ENCODE assay signal across 1 cellular context in the genomic region with DNA sequence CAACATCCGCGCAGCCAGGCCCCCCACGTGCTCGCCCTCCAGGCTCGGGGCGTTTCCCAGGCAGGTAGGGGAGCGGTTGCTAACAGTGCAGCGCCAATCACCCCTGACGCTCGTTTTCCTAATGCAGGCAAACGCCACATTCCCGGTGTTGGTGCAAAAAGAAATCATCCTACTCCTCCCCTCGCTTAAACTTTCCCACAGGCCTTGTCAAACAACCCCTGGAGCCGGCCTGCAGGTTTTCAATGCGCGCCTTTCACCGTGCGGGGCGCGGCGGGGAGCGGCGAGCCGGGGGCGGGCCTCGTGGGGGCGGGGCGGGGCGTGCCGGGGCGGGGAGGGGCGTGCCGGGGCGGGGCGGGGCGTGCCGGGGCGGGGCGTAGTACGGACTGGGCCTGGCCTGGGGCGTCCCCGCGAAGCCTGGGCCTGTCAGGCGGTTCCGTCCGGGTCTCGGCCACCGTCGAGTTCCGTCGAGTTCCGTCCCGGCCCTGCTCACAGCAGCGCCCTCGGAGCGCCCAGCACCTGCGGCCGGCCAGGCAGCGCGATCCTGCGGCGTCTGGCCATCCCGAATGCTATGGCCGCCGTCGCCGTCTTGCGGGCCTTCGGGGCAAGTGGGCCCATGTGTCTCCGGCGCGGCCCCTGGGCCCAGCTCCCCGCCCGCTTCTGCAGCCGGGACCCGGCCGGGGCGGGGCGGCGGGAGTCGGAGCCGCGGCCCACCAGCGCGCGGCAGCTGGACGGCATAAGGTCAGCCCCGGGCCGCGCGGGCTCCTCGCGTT.
TF ChIP-seq lines count a peak whose summit lies in the region.

A gene with protein sequence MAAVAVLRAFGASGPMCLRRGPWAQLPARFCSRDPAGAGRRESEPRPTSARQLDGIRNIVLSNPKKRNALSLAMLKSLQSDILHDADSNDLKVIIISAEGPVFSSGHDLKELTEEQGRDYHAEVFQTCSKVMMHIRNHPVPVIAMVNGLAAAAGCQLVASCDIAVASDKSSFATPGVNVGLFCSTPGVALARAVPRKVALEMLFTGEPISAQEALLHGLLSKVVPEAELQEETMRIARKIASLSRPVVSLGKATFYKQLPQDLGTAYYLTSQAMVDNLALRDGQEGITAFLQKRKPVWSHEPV (plus strand): TSS at position 374 of the 770 bp plus-strand sequence. CDS start 195 bp downstream, at position 569.

TF ChIP-seq in WTC11, 78 proteins besides CTCF, POLR2A, EP300 and RAD21 (continued from another document and continues in another):
- 0 out of 2 replicates have a peak, but pooled peaks have one; percentile 49 for TF ChIP-seq ZNF232 (CRISPR knock-in tag; IDR thresholded peaks at IDR 0.05)
- no peak for TF ChIP-seq MLX (CRISPR knock-in tag; IDR thresholded peaks at IDR 0.05)
- TF ChIP-seq AR (CRISPR knock-in tag; IDR thresholded peaks at IDR 0.05): no peak
- no peak for TF ChIP-seq NFATC4 (CRISPR knock-in tag; IDR thresholded peaks at IDR 0.05)
- TF ChIP-seq CREB1 (CRISPR knock-in tag; IDR thresholded peaks at IDR 0.05): no peak
- no peak for TF ChIP-seq HMGA2 (CRISPR knock-in tag; IDR thresholded peaks at IDR 0.05)
- TF ChIP-seq ZNF532 (CRISPR knock-in tag; IDR thresholded peaks at IDR 0.05; ENCODE audit: borderline replicate concordance): no peak
- TF ChIP-seq ZSCAN18 (CRISPR knock-in tag; IDR thresholded peaks at IDR 0.05): no peak
- no peak for TF ChIP-seq JAZF1 (CRISPR knock-in tag; IDR thresholded peaks at IDR 0.05)
- no peak for TF ChIP-seq ZNF219 (CRISPR knock-in tag; IDR thresholded peaks at IDR 0.05; ENCODE audit: borderline replicate concordance)
- TF ChIP-seq, protein P1, sequence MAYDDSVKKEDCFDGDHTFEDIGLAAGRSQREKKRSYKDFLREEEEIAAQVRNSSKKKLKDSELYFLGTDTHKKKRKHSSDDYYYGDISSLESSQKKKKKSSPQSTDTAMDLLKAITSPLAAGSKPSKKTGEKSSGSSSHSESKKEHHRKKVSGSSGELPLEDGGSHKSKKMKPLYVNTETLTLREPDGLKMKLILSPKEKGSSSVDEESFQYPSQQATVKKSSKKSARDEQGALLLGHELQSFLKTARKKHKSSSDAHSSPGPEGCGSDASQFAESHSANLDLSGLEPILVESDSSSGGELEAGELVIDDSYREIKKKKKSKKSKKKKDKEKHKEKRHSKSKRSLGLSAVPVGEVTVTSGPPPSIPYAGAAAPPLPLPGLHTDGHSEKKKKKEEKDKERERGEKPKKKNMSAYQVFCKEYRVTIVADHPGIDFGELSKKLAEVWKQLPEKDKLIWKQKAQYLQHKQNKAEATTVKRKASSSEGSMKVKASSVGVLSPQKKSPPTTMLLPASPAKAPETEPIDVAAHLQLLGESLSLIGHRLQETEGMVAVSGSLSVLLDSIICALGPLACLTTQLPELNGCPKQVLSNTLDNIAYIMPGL (CRISPR knock-in tag; IDR thresholded peaks at IDR 0.05): no peak
- no peak for TF ChIP-seq SMAD4 (CRISPR knock-in tag; IDR thresholded peaks at IDR 0.05)
- TF ChIP-seq, protein P2, sequence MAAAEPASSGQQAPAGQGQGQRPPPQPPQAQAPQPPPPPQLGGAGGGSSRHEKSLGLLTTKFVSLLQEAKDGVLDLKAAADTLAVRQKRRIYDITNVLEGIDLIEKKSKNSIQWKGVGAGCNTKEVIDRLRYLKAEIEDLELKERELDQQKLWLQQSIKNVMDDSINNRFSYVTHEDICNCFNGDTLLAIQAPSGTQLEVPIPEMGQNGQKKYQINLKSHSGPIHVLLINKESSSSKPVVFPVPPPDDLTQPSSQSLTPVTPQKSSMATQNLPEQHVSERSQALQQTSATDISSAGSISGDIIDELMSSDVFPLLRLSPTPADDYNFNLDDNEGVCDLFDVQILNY (CRISPR knock-in tag; IDR thresholded peaks at IDR 0.05): 0 out of 2 replicates have a peak, but pooled peaks have one; percentile 25
- TF ChIP-seq, protein P3, sequence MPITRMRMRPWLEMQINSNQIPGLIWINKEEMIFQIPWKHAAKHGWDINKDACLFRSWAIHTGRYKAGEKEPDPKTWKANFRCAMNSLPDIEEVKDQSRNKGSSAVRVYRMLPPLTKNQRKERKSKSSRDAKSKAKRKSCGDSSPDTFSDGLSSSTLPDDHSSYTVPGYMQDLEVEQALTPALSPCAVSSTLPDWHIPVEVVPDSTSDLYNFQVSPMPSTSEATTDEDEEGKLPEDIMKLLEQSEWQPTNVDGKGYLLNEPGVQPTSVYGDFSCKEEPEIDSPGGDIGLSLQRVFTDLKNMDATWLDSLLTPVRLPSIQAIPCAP (CRISPR knock-in tag; IDR thresholded peaks at IDR 0.05): peak; percentile 72
- TF ChIP-seq ZNF416 (CRISPR knock-in tag; IDR thresholded peaks at IDR 0.05): no peak
- TF ChIP-seq TP53 (CRISPR knock-in tag; IDR thresholded peaks at IDR 0.05): 0 out of 2 replicates have a peak, but pooled peaks have one; percentile 61
- TF ChIP-seq IRF2 (CRISPR knock-in tag; IDR thresholded peaks at IDR 0.05; ENCODE audit: borderline replicate concordance, low read depth): no peak
- no peak for TF ChIP-seq GRHL2 (CRISPR knock-in tag; IDR thresholded peaks at IDR 0.05; ENCODE audit: insufficient replicate concordance, severe bottlenecking)
- TF ChIP-seq SOX15 (CRISPR knock-in tag; IDR thresholded peaks at IDR 0.05): no peak
- TF ChIP-seq, protein P4, sequence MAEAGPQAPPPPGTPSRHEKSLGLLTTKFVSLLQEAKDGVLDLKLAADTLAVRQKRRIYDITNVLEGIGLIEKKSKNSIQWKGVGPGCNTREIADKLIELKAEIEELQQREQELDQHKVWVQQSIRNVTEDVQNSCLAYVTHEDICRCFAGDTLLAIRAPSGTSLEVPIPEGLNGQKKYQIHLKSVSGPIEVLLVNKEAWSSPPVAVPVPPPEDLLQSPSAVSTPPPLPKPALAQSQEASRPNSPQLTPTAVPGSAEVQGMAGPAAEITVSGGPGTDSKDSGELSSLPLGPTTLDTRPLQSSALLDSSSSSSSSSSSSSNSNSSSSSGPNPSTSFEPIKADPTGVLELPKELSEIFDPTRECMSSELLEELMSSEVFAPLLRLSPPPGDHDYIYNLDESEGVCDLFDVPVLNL (CRISPR knock-in tag; IDR thresholded peaks at IDR 0.05; ENCODE audit: borderline replicate concordance, low read depth): no peak
- no peak for TF ChIP-seq ZNF396 (CRISPR knock-in tag; IDR thresholded peaks at IDR 0.05; ENCODE audit: borderline replicate concordance)
- no peak for TF ChIP-seq ATF6 (CRISPR knock-in tag; IDR thresholded peaks at IDR 0.05)
- TF ChIP-seq ETV6 (CRISPR knock-in tag; IDR thresholded peaks at IDR 0.05): peak; percentile 77; the same call in 1 of the 2 replicates
- TF ChIP-seq, protein P5, sequence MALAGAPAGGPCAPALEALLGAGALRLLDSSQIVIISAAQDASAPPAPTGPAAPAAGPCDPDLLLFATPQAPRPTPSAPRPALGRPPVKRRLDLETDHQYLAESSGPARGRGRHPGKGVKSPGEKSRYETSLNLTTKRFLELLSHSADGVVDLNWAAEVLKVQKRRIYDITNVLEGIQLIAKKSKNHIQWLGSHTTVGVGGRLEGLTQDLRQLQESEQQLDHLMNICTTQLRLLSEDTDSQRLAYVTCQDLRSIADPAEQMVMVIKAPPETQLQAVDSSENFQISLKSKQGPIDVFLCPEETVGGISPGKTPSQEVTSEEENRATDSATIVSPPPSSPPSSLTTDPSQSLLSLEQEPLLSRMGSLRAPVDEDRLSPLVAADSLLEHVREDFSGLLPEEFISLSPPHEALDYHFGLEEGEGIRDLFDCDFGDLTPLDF (CRISPR knock-in tag; IDR thresholded peaks at IDR 0.05): no peak
- TF ChIP-seq FOXP1 (CRISPR knock-in tag; IDR thresholded peaks at IDR 0.05; ENCODE audit: borderline replicate concordance): peak; percentile 50; the same call in 1 of the 2 replicates
- TF ChIP-seq SP1 (CRISPR knock-in tag; conservative IDR thresholded peaks at IDR 0.05): peak; percentile 50
- TF ChIP-seq ZNF671 (CRISPR knock-in tag; IDR thresholded peaks at IDR 0.05): no peak
- no peak for TF ChIP-seq CDX4 (CRISPR knock-in tag; IDR thresholded peaks at IDR 0.05; ENCODE audit: borderline replicate concordance)
- no peak for TF ChIP-seq PRRX2 (CRISPR knock-in tag; IDR thresholded peaks at IDR 0.05)
- no peak for TF ChIP-seq OVOL2 (CRISPR knock-in tag; IDR thresholded peaks at IDR 0.05; ENCODE audit: borderline replicate concordance)
- 0 out of 2 replicates have a peak, but pooled peaks have one; percentile 37 for TF ChIP-seq ZNF423 (CRISPR knock-in tag; IDR thresholded peaks at IDR 0.05)
